Comparison of ENCODE assay signal across 14 cellular contexts in the genomic region with DNA sequence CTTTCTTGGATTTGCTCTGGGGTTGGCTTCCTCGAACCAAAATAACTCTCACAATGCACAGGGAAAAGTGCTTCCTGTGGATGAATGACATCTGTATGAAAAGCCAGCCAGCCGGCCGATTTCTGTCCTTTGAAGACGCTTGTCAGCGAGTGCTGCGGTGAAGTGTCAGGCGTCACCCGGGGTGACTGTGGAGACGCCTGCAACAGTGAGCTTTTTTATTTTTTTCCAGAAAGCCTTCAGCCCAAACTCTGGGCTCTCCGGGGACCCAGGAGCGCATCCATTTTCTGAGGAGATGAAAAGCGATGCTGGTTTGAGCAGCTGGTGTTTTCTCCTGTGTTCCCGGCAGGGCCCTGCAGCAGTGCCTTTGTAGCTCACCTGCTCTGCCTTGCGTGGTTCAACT. TPM values are rescaled to one million over a fixed set of nuclear protein-coding genes. Genes with fewer than 3 reads are reported as not detected.
DNase-seq lines count a peak whose midpoint lies in the region; ATAC-seq lines count a peak whose summit lies in the region.
"Had no signal": no experiment of that assay in that cellular context is flagged by ENCODE, and none has a peak within 500 bp of the region (broad histone marks: within the 10 kb centered on the region; RNA-seq: fewer than 3 reads in every experiment).

No MANE protein-coding gene starts in this region.

- H3K27me3 Mint-ChIP-seq in activated CD8-positive, alpha-beta memory T cell treated with anti-CD3 and anti-CD28 coated beads, Interleukin-2, amount 10 ng/mL, durations not matched to agents 7 days and 5 days, result peaks cover 24% of the 10 kb centered on the region
- H3K27me3 Mint-ChIP-seq in effector memory CD8-positive, alpha-beta T cell, result peaks cover 31 to 58% of the 10 kb centered on the region in 2 donors

- no peak overlapping the region for H3K27ac Mint-ChIP-seq in activated CD8-positive, alpha-beta memory T cell treated with anti-CD3 and anti-CD28 coated beads, Interleukin-2, amount 10 ng/mL, durations not matched to agents 7 days and 5 days
- no peak overlapping the region for H3K27ac Mint-ChIP-seq in stimulated activated effector memory CD8-positive, alpha-beta T cell treated with anti-CD3 and anti-CD28 coated beads, Interleukin-12 subunit alpha, Interleukin-12 subunit beta, amount 100 ng/mL, for 72 hours
- H3K27ac Mint-ChIP-seq in effector memory CD8-positive, alpha-beta T cell, result no peak overlapping the region
- H3K27ac Mint-ChIP-seq: naive B cell had no signal

- CTCF ChIA-PET in activated CD8-positive, alpha-beta memory T cell treated with anti-CD3 and anti-CD28 coated beads, Interleukin-2, amount 10 ng/mL, durations not matched to agents 7 days and 5 days (lab: Charles Lee), result no interaction called here

- H3K9me3 Mint-ChIP-seq in activated CD8-positive, alpha-beta memory T cell treated with anti-CD3 and anti-CD28 coated beads, Interleukin-2, amount 10 ng/mL, durations not matched to agents 7 days and 5 days (ENCODE audit: low read depth), result no peaks in the 10 kb centered on the region
- H3K9me3 Mint-ChIP-seq in stimulated activated effector memory CD8-positive, alpha-beta T cell treated with anti-CD3 and anti-CD28 coated beads, Interleukin-12 subunit alpha, Interleukin-12 subunit beta, amount 100 ng/mL, for 72 hours, result no peaks in the 10 kb centered on the region
- H3K9me3 Mint-ChIP-seq in effector memory CD8-positive, alpha-beta T cell, result no peaks in the 10 kb centered on the region

- DNase-seq in activated CD8-positive, alpha-beta memory T cell treated with anti-CD3 and anti-CD28 coated beads, Interleukin-2, amount 50 U/mL, for 4 hours, result peak; percentile 28
- DNase-seq in activated CD8-positive, alpha-beta memory T cell treated with anti-CD3 and anti-CD28 coated beads, Interleukin-2, amount 10 ng/mL, durations not matched to agents 7 days and 5 days, result no peak
- DNase-seq in T-helper 9 cell, result peak; percentile 8
- peak; percentile 4 for DNase-seq in astrocyte of the hippocampus (ENCODE audit: low read depth, low spot score)
- no peak for DNase-seq in stimulated activated effector memory CD8-positive, alpha-beta T cell treated with anti-CD3 and anti-CD28 coated beads, Interleukin-12 subunit alpha, Interleukin-12 subunit beta, amount 100 ng/mL, for 72 hours (ENCODE audit: low spot score in 2 of 2)
- no peak for DNase-seq in SIG-M5 treated with dmso at 0.1 percent for 504 hours (lab: John Stamatoyannopoulos, UW; ENCODE audit: unreplicated experiment)
- DNase-seq in effector memory CD8-positive, alpha-beta T cell, result no peak
- DNase-seq: activated CD8-positive, alpha-beta memory T cell treated with anti-CD3 and anti-CD28 coated beads for 24 hours; naive B cell; SK-N-SH had no signal

- no peaks in the 10 kb centered on the region for H3K36me3 Mint-ChIP-seq in activated CD8-positive, alpha-beta memory T cell treated with anti-CD3 and anti-CD28 coated beads, Interleukin-2, amount 10 ng/mL, durations not matched to agents 7 days and 5 days
- no peaks in the 10 kb centered on the region for H3K36me3 Mint-ChIP-seq in stimulated activated effector memory CD8-positive, alpha-beta T cell treated with anti-CD3 and anti-CD28 coated beads, Interleukin-12 subunit alpha, Interleukin-12 subunit beta, amount 100 ng/mL, for 72 hours
- H3K36me3 Mint-ChIP-seq in effector memory CD8-positive, alpha-beta T cell (ENCODE audit: insufficient read depth), result no peaks in the 10 kb centered on the region
- H3K36me3 Mint-ChIP-seq: naive B cell had no signal

- H3K4me3 Mint-ChIP-seq in activated CD8-positive, alpha-beta memory T cell treated with anti-CD3 and anti-CD28 coated beads, Interleukin-2, amount 10 ng/mL, durations not matched to agents 7 days and 5 days, result no peak overlapping the region
- H3K4me3 Mint-ChIP-seq in stimulated activated effector memory CD8-positive, alpha-beta T cell treated with anti-CD3 and anti-CD28 coated beads, Interleukin-12 subunit alpha, Interleukin-12 subunit beta, amount 100 ng/mL, for 72 hours, result peak overlapping the region; percentile 18
- H3K4me3 Mint-ChIP-seq in effector memory CD8-positive, alpha-beta T cell, result no peak overlapping the region
- H3K4me3 Mint-ChIP-seq: naive B cell had no signal

- ATAC-seq in activated CD8-positive, alpha-beta memory T cell treated with anti-CD3 and anti-CD28 coated beads, Interleukin-2, amount 10 ng/mL, durations not matched to agents 7 days and 5 days, result no peak
- ATAC-seq in stimulated activated effector memory CD8-positive, alpha-beta T cell treated with anti-CD3 and anti-CD28 coated beads, Interleukin-12 subunit alpha, Interleukin-12 subunit beta, amount 100 ng/mL, for 72 hours, result no peak
- ATAC-seq in effector memory CD8-positive, alpha-beta T cell (replicated peaks), result no peak
- ATAC-seq in HG03159 (IDR thresholded peaks at IDR 0.05; ENCODE audit: unreplicated experiment), result no peak

- peaks cover 6% of the 10 kb centered on the region for H3K4me1 Mint-ChIP-seq in activated CD8-positive, alpha-beta memory T cell treated with anti-CD3 and anti-CD28 coated beads, Interleukin-2, amount 10 ng/mL, durations not matched to agents 7 days and 5 days
- H3K4me1 Mint-ChIP-seq in stimulated activated effector memory CD8-positive, alpha-beta T cell treated with anti-CD3 and anti-CD28 coated beads, Interleukin-12 subunit alpha, Interleukin-12 subunit beta, amount 100 ng/mL, for 72 hours, result peaks cover 12% of the 10 kb centered on the region
- H3K4me1 Mint-ChIP-seq in effector memory CD8-positive, alpha-beta T cell (ENCODE audit: low read depth in 2 of 2), result peaks cover 4 to 6% of the 10 kb centered on the region in 2 donors

RNA-seq across cellular contexts. Expression of a gene that starts 34.3 kb away (rescaled TPM):
- under 1 TPM in 1 of 2 experiments, not detected in 1; 0.09 TPM for total RNA-seq in activated CD8-positive, alpha-beta memory T cell treated with anti-CD3 and anti-CD28 coated beads, Interleukin-2, amount 10 ng/mL, durations not matched to agents 7 days and 5 days
- total RNA-seq: ascending aorta, glomerular endothelial cell, kidney epithelial cell had no signal

Comparison
In these comparisons a context has a peak if more than half of its experiments do, and no peak if none do; other contexts are left out.
1. DNase-seq: peak in activated CD8-positive, alpha-beta memory T cell treated with anti-CD3 and anti-CD28 coated beads, Interleukin-2, amount 50 U/mL, for 4 hours (single experiment), T-helper 9 cell (single experiment) and astrocyte of the hippocampus (single experiment); none in activated CD8-positive, alpha-beta memory T cell treated with anti-CD3 and anti-CD28 coated beads, Interleukin-2, amount 10 ng/mL, durations not matched to agents 7 days and 5 days (single experiment), stimulated activated effector memory CD8-positive, alpha-beta T cell treated with anti-CD3 and anti-CD28 coated beads, Interleukin-12 subunit alpha, Interleukin-12 subunit beta, amount 100 ng/mL, for 72 hours (0 of 2), SIG-M5 treated with dmso at 0.1 percent for 504 hours (single experiment) and effector memory CD8-positive, alpha-beta T cell (0 of 3).